Comparison of ENCODE assay signal across 8 cellular contexts in the genomic region with DNA sequence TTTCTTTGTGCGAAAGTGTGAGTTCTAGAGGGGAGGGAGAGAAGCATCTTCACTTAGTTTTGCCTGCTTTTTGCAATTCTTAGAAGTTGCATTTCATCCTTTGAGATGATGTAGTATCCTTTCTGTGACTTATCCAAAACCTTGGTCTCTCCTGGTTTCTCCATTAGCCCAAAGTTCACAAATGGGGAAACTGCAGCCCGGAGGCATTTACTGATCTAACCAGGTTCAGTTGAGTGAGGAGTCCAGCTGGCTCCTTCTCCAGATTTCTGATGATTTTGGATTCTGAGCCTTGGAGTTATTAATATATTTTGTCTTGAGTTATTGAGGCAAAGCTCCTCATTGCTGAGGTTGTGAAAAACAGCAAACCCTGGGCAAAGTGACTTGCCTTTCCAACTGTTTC. TPM values are rescaled to one million over a fixed set of nuclear protein-coding genes. Genes with fewer than 3 reads are reported as not detected.
A peak's percentile ranks its signal among the peaks of the same experiment; 100 is the strongest.
DNase-seq lines count a peak whose midpoint lies in the region; ATAC-seq and TF ChIP-seq lines count a peak whose summit lies in the region.

No MANE protein-coding gene starts in this region.

- no peak overlapping the region for H3K27ac Mint-ChIP-seq in activated naive CD8-positive, alpha-beta T cell treated with anti-CD3 and anti-CD28 coated beads, Interleukin-2, amount 50 U/mL, for 24 hours

- H3K36me3 Mint-ChIP-seq in activated naive CD8-positive, alpha-beta T cell treated with anti-CD3 and anti-CD28 coated beads, Interleukin-2, amount 50 U/mL, for 24 hours (ENCODE audit: low read depth), result peaks cover 16% of the 10 kb centered on the region

- peaks cover 5% of the 10 kb centered on the region for H3K27me3 Mint-ChIP-seq in activated naive CD8-positive, alpha-beta T cell treated with anti-CD3 and anti-CD28 coated beads, Interleukin-2, amount 50 U/mL, for 24 hours

- no peaks in the 10 kb centered on the region for H3K27me3 ChIP-seq in A673 (replicated peaks; ENCODE audit: insufficient read depth, low read depth, low read length, poor library complexity)
- no peaks in the 10 kb centered on the region for H3K27me3 ChIP-seq in muscle layer of duodenum (ENCODE audit: low read depth, low read length)

- CTCF ChIA-PET in A673 (lab: Charles Lee), result interaction anchor here (0.6 kb wide), 1 partner anchor 29 kb away, joined by 6 read pairs; no protein-coding TSS in a partner anchor

- POLR2A ChIA-PET in A673 (lab: Charles Lee; ENCODE audit: low non-redundant PET), result no interaction called here

- H3K9me3 Mint-ChIP-seq in activated naive CD8-positive, alpha-beta T cell treated with anti-CD3 and anti-CD28 coated beads, Interleukin-2, amount 50 U/mL, for 24 hours, result no peaks in the 10 kb centered on the region

- peaks cover 20% of the 10 kb centered on the region for H3K4me1 ChIP-seq in A673 (ENCODE audit: insufficient read depth, low read length, poor library complexity, severe bottlenecking)
- H3K4me1 ChIP-seq in muscle layer of duodenum (ENCODE audit: control insufficient read depth in 1 of 2, insufficient read depth in 2 of 2, low read length in 2 of 2), result peaks cover 6 to 25% of the 10 kb centered on the region in 2 donors

- no peaks in the 10 kb centered on the region for H3K9me3 ChIP-seq in A673 (ENCODE audit: low read depth, low read length, poor library complexity, severe bottlenecking)
- no peaks in the 10 kb centered on the region for H3K9me3 ChIP-seq in muscle layer of duodenum (ENCODE audit: control insufficient read depth in 1 of 2, low read length in 2 of 2)

- BruUV-seq in A673 (replicated peaks; lab: Mats Ljungman, UMichigan), result TSS peak; percentile 34

- no peak for ATAC-seq in activated naive CD8-positive, alpha-beta T cell treated with anti-CD3 and anti-CD28 coated beads, Interleukin-2, amount 50 U/mL, for 24 hours
- no peak for ATAC-seq in GM19463 (IDR thresholded peaks at IDR 0.05; ENCODE audit: unreplicated experiment)

- intact Hi-C loops in A673 (cut with micrococcal nuclease; ENCODE audit: unreplicated experiment), result loop anchor here (5.0 kb wide), 1 partner anchor 581 kb away; no protein-coding TSS in a partner anchor

- H3K4me3 ChIP-seq in A673 (ENCODE audit: low read depth, low read length, poor library complexity, severe bottlenecking) (peak overlapping the region; percentile 97), GM12865 (ENCODE audit: low read depth, low read length) (peak overlapping the region; percentile 88), muscle layer of duodenum (ENCODE audit: low read depth in 1 of 2, low read length in 2 of 2) (peak overlapping the region; percentile 68 to 89)

- peak overlapping the region; percentile 84 for H3K4me3 Mint-ChIP-seq in activated naive CD8-positive, alpha-beta T cell treated with anti-CD3 and anti-CD28 coated beads, Interleukin-2, amount 50 U/mL, for 24 hours

- no peak for TF ChIP-seq POLR2A in erythroblast (IDR thresholded peaks at IDR 0.05; ENCODE audit: low read length)

- H3K4me1 Mint-ChIP-seq in activated naive CD8-positive, alpha-beta T cell treated with anti-CD3 and anti-CD28 coated beads, Interleukin-2, amount 50 U/mL, for 24 hours, result peaks cover 35% of the 10 kb centered on the region

- no peak for DNase-seq in A673 (ENCODE audit: low spot score)
- DNase-seq in GM12865 (ENCODE audit: low read depth), result no peak
- DNase-seq in activated naive CD8-positive, alpha-beta T cell treated with anti-CD3 and anti-CD28 coated beads, Interleukin-2, amount 50 U/mL, for 24 hours, result no peak
- no peak for DNase-seq in T1000 (lab: John Stamatoyannopoulos, UW)
- DNase-seq in inferior parietal cortex (ENCODE audit: extremely low spot score), result no peak
- DNase-seq in erythroblast (lab: John Stamatoyannopoulos, UW), result no peak

- peak overlapping the region; percentile 97 for H3K27ac ChIP-seq in A673 (ENCODE audit: low read depth, low read length, poor library complexity, severe bottlenecking)
- H3K27ac ChIP-seq in muscle layer of duodenum (ENCODE audit: low read length), result no peak overlapping the region

- H3K36me3 ChIP-seq in A673 (ENCODE audit: insufficient read depth, low read length, poor library complexity, severe bottlenecking), result peaks cover 6% of the 10 kb centered on the region
- no peaks in the 10 kb centered on the region for H3K36me3 ChIP-seq in muscle layer of duodenum (ENCODE audit: control insufficient read depth in 1 of 2, insufficient read depth in 2 of 2, low read length in 2 of 2)

- TF ChIP-seq CTCF in A673 (conservative IDR thresholded peaks at IDR 0.05; ENCODE audit: low read depth, low read length), result no peak
- TF ChIP-seq CTCF in GM12865 (IDR thresholded peaks at IDR 0.05; ENCODE audit: insufficient read depth, low read depth, low read length, missing control alignments), result no peak

RNA-seq across cellular contexts. Expression of gene SLC1A4, which starts 1.6 kb away (rescaled TPM):
- 69.5 and 78.1 TPM in 2 replicates for total RNA-seq in A673 (2021)
